Comparison of ENCODE assay signal across 8 cellular contexts in genomic region chrX:24395775-24396174, GRCh38. TPM values are rescaled to one million over a fixed set of nuclear protein-coding genes. Genes with fewer than 3 reads are reported as not detected.
DNase-seq lines count a peak whose midpoint lies in the region; ATAC-seq, FAIRE-seq and TF ChIP-seq lines count a peak whose summit lies in the region.

No MANE protein-coding gene starts in this region.

- FAIRE-seq in A549 (lab: Jason Lieb, UNC): peak; percentile 95

- H3K27ac ChIP-seq in A549: no peak overlapping the region
- H3K27ac ChIP-seq in esophagus muscularis mucosa (replicated peaks in 1 of 4): peak overlapping the region; percentile 65 to 80 (median 70)

- POLR2A ChIA-PET in A549 (lab: Yijun Ruan, JAX): no interaction called here
- POLR2A ChIA-PET in naive thymus-derived CD8-positive, alpha-beta T cell (lab: Charles Lee): interaction anchor here (1.5 kb wide), 1 partner anchor 103 kb away, joined by 10 read pairs; no protein-coding TSS in a partner anchor

- H3K27me3 ChIP-seq in esophagus muscularis mucosa: no peaks in the 10 kb centered on the region

- H3K9me3 Mint-ChIP-seq in naive thymus-derived CD8-positive, alpha-beta T cell: no peaks in the 10 kb centered on the region

- TF ChIP-seq RAD21 in A549 (conservative IDR thresholded peaks at IDR 0.05 in 1 of 2, IDR thresholded peaks at IDR 0.05 in 1 of 2): peak; percentile 85 to 94

- H3K36me3 Mint-ChIP-seq in naive thymus-derived CD8-positive, alpha-beta T cell: no peaks in the 10 kb centered on the region

- H3K4me1 Mint-ChIP-seq in naive thymus-derived CD8-positive, alpha-beta T cell: peaks cover 0 to 7% (median 2%) of the 10 kb centered on the region in 4 donors

- no peaks in the 10 kb centered on the region for H3K36me3 ChIP-seq in esophagus muscularis mucosa

- peak overlapping the region in 3 of 10 donors; percentile 11 to 31 (median 13) for H3K27ac Mint-ChIP-seq in naive thymus-derived CD8-positive, alpha-beta T cell

- ATAC-seq in A549: peak; percentile 81 to 94
- ATAC-seq in HG03342 (IDR thresholded peaks at IDR 0.05; ENCODE audit: unreplicated experiment): peak; percentile 85
- ATAC-seq in naive thymus-derived CD8-positive, alpha-beta T cell: peak; percentile 62 to 80
- no peak for ATAC-seq in GM21390 (IDR thresholded peaks at IDR 0.05; ENCODE audit: unreplicated experiment)

- H3K4me2 ChIP-seq in A549: no peak overlapping the region

- peaks cover 0 to 9% (median 5%) of the 10 kb centered on the region in 5 donors for H3K27me3 Mint-ChIP-seq in naive thymus-derived CD8-positive, alpha-beta T cell

- intact Hi-C loops in esophagus muscularis mucosa (cut with DNase I): loop anchor here (2.0 kb wide), 1 partner anchor 103 kb away; no protein-coding TSS in a partner anchor

- DNase-seq in A549 (ENCODE audit: low read depth in 1 of 2, low spot score in 1 of 2) (peak; percentile 57 to 71), GM12865 (ENCODE audit: low read depth) (peak; percentile 69), NCI-H510A treated with DMSO at 0.1 percent for 48 hours (lab: John Stamatoyannopoulos, UW) (peak; percentile 55), esophagus muscularis mucosa (ENCODE audit: extremely low spot score) (no peak)
- peak; percentile 18 for DNase-seq in activated CD4-positive, alpha-beta T cell treated with anti-CD3 and anti-CD28 coated beads, Interleukin-2, amount 50 U/mL, for 1 hour
- DNase-seq in naive thymus-derived CD8-positive, alpha-beta T cell: peak in 9 of 10 donors; percentile 11 to 67 (median 43)

- 1% methylated on average over 4 of the region's 4 CpGs for WGBS in A549 (ENCODE audit: missing lambda C conversion rate)
- 12% methylated on average over 4 of the region's 4 CpGs for WGBS in esophagus muscularis mucosa

- TF ChIP-seq EP300 in A549 (IDR thresholded peaks at IDR 0.05) (no peak), esophagus muscularis mucosa (IDR thresholded peaks at IDR 0.05) (no peak)

- H3K9me3 ChIP-seq in A549 (no peaks in the 10 kb centered on the region), esophagus muscularis mucosa (no peaks in the 10 kb centered on the region)

- H3K4me1 ChIP-seq in A549: no peaks in the 10 kb centered on the region
- peaks cover 0 to 20% (median 17%) of the 10 kb centered on the region in 4 donors for H3K4me1 ChIP-seq in esophagus muscularis mucosa

- TF ChIP-seq CTCF in A549 (IDR thresholded peaks at IDR 0.05) (peak; percentile 79), GM12865 (IDR thresholded peaks at IDR 0.05; ENCODE audit: insufficient read depth, low read depth, low read length, missing control alignments) (peak; percentile 70), esophagus muscularis mucosa (IDR thresholded peaks at IDR 0.05) (peak; percentile 68 to 86 (median 74))

- TF ChIP-seq POLR2A in A549 (IDR thresholded peaks at IDR 0.05; ENCODE audit: low read length) (no peak), esophagus muscularis mucosa (IDR thresholded peaks at IDR 0.05; ENCODE audit: low read depth) (no peak)

- CTCF ChIA-PET in A549 (lab: Yijun Ruan, JAX): interaction anchor here (0.8 to 12.0 kb wide), 35 partner anchors 9 to 879 kb away, joined by 3 to 226 read pairs (median 5); no protein-coding TSS in a partner anchor

- H3K4me3 Mint-ChIP-seq in naive thymus-derived CD8-positive, alpha-beta T cell: no peak overlapping the region

- H3K4me3 ChIP-seq in A549 (no peak overlapping the region), GM12865 (ENCODE audit: low read depth, low read length) (no peak overlapping the region), esophagus muscularis mucosa (no peak overlapping the region)

TF ChIP-seq in A549, 52 proteins besides CTCF, POLR2A, EP300 and RAD21:
- TF ChIP-seq TP53 (CRISPR knock-in tag; IDR thresholded peaks at IDR 0.05) (no peak), RNF2 (IDR thresholded peaks at IDR 0.05; ENCODE audit: borderline replicate concordance, low read depth) (no peak), SMC3 (IDR thresholded peaks at IDR 0.05) (peak; percentile 82), RCOR1 (IDR thresholded peaks at IDR 0.05; ENCODE audit: low read depth, low read length) (no peak), HOXA7 (CRISPR knock-in tag; IDR thresholded peaks at IDR 0.05) (no peak), ZFP36 (IDR thresholded peaks at IDR 0.05; ENCODE audit: borderline replicate concordance, partially characterized antibody) (no peak), CBX8 (IDR thresholded peaks at IDR 0.05) (no peak)
- TF ChIP-seq, protein P1, sequence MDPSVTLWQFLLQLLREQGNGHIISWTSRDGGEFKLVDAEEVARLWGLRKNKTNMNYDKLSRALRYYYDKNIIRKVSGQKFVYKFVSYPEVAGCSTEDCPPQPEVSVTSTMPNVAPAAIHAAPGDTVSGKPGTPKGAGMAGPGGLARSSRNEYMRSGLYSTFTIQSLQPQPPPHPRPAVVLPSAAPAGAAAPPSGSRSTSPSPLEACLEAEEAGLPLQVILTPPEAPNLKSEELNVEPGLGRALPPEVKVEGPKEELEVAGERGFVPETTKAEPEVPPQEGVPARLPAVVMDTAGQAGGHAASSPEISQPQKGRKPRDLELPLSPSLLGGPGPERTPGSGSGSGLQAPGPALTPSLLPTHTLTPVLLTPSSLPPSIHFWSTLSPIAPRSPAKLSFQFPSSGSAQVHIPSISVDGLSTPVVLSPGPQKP (IDR thresholded peaks at IDR 0.05; ENCODE audit: low read depth, low read length): no peak

RNA-seq across cellular contexts. Expression of gene SUPT20HL1, which starts 35.3 kb away (rescaled TPM):
- polyA plus RNA-seq in A549 (2011; rRNA removed): not detected in 2 replicates
- polyA plus RNA-seq in A549 (2012; cell fraction: cytosol; rRNA removed): not detected in 2 replicates
- not detected in 2 replicates for polyA plus RNA-seq in A549 (2012; cell fraction: nucleus; rRNA removed)
- polyA plus RNA-seq in A549 (2017; fragmentation: RNase III; extraction: RNeasy Plus Mini Kit Qiagen cat#74134 plus additional on column Dnase treatment): not detected in 3 replicates
- polyA minus RNA-seq in A549 (2011; rRNA and poly(A)+ RNA removed): not detected in 2 replicates
- not detected for total RNA-seq in esophagus muscularis mucosa
- not detected for total RNA-seq in naive thymus-derived CD8-positive, alpha-beta T cell
- not detected for polyA plus RNA-seq in naive thymus-derived CD8-positive, alpha-beta T cell

Comparison
In these comparisons a context has a peak if more than half of its experiments do, and no peak if none do; other contexts are left out.
1. H3K27ac ChIP-seq: peak in esophagus muscularis mucosa (4 of 4); none in A549 (0 of 2).
2. Peak in every context shown above with its lines, with median percentiles within 50 percentile points of each other: CTCF ChIP-seq.